ENCODE assay signal across 8 cellular contexts in the genomic region with DNA sequence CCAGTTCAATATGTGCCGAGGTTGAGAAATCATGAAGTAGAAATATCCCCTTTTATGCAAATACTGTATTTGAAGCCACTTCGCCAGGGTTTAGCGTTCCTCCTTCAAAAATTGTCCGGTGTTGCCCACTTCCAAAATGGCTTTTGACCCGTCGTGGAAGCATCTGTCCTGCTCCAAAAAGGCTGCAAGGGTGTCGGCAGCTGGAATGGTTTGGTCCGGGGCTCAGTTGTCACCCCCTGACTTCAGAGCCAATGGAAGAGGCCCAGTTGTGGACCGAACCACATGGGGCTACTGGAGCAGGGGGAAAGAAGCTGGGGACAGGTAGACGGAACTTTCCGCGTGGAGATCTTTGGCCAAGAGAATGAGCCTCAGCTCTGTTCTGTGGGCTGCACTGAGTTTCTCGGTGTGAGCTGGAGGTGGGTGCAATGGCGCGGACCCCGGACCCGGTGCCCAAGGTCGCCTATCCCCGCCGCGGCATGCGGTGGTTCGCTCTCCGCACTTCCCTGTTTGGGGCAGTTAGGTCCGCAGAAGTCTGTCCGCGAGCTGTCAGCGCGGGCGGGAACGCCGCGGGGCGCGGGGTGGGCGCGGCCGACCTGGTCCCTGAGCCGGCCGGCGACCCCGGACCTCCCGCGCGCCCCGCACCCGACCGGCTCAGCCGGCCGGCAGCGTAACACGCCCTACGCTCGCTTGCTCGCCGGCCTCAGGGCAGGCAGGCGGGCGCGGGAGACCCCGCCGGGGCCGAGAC. TPM values are rescaled to one million over a fixed set of nuclear protein-coding genes. Genes with fewer than 3 reads are reported as not detected.
DNase-seq lines count a peak whose midpoint lies in the region; ATAC-seq and TF ChIP-seq lines count a peak whose summit lies in the region.

ANKRD13A (plus strand) TSS at position 527 of the 745 bp plus-strand sequence. CDS start 259 bp downstream, outside the sequence.

- peak within 1 kb of the TSS; percentile 84 for H3K9ac ChIP-seq in ES-I3 (ENCODE audit: low read depth, low read length)

- WGBS in suprapubic skin = under 1% methylated on average over 37 of the region's 62 CpGs

- peak in 1 of 2 donors; percentile 11 for TF ChIP-seq CTCF in suprapubic skin (IDR thresholded peaks at IDR 0.05)

- no peaks in the 10 kb centered on the region for H3K9me3 Mint-ChIP-seq in activated naive CD4-positive, alpha-beta T cell treated with anti-CD3 and anti-CD28 coated beads, Interleukin-2, amount 50 U/mL, for 72 hours

- peaks cover 10 to 18% of the 10 kb centered on the region in 2 donors for H3K36me3 Mint-ChIP-seq in activated naive CD4-positive, alpha-beta T cell treated with anti-CD3 and anti-CD28 coated beads, Interleukin-2, amount 50 U/mL, for 72 hours

- peak within 1 kb of the TSS; percentile 88 for H3K4me3 ChIP-seq in suprapubic skin

- peak within 1 kb of the TSS; percentile 92 for H3K27ac ChIP-seq in suprapubic skin

- H3K4me1 ChIP-seq in ES-I3 (ENCODE audit: insufficient read depth, low read length) (0 out of 2 replicates have a peak, but pooled peaks cover 3% of the 10 kb centered on the region), suprapubic skin (peaks cover 62% of the 10 kb centered on the region)

- TF ChIP-seq EP300 in suprapubic skin (IDR thresholded peaks at IDR 0.05) = no peak

- no peaks in the 10 kb centered on the region for H3K36me3 ChIP-seq in ES-I3 (ENCODE audit: insufficient read depth, low read length)
- H3K36me3 ChIP-seq in suprapubic skin = no peaks in the 10 kb centered on the region

- DNase-seq in NCI-H1105 (lab: John Stamatoyannopoulos, UW) (peak; percentile 85), SKM-1 (lab: John Stamatoyannopoulos, UW; ENCODE audit: unreplicated experiment) (peak; percentile 57), glomerular endothelial cell (ENCODE audit: extremely low read depth, low read depth, low spot score) (peak; percentile 88), occipital lobe (lab: John Stamatoyannopoulos, UW) (peak; percentile 89), suprapubic skin (ENCODE audit: low spot score in 2 of 2) (peak; percentile 95 to 96)
- DNase-seq in activated naive CD4-positive, alpha-beta T cell treated with anti-CD3 and anti-CD28 coated beads, Interleukin-2, amount 50 U/mL, for 72 hours (ENCODE audit: low spot score in 2 of 2) = peak; percentile 81 to 91

- H3K27ac Mint-ChIP-seq in activated naive CD4-positive, alpha-beta T cell treated with anti-CD3 and anti-CD28 coated beads, Interleukin-2, amount 50 U/mL, for 72 hours = peak within 1 kb of the TSS; percentile 96 to 99

- TF ChIP-seq POLR2A in suprapubic skin (IDR thresholded peaks at IDR 0.05) = peak in 1 of 2 donors; percentile 84

- ATAC-seq in HG02571 (IDR thresholded peaks at IDR 0.05; ENCODE audit: unreplicated experiment) = peak; percentile 43
- peak; percentile 69 to 74 for ATAC-seq in activated naive CD4-positive, alpha-beta T cell treated with anti-CD3 and anti-CD28 coated beads, Interleukin-2, amount 50 U/mL, for 72 hours

- H3K27me3 ChIP-seq in suprapubic skin = no peaks in the 10 kb centered on the region

- no peaks in the 10 kb centered on the region for H3K9me3 ChIP-seq in ES-I3 (ENCODE audit: control insufficient read depth, insufficient read depth, low read length)
- no peaks in the 10 kb centered on the region for H3K9me3 ChIP-seq in suprapubic skin

RNA-seq across cellular contexts. Expression of gene ANKRD13A, which starts in this region (rescaled TPM):
- total RNA-seq in activated naive CD4-positive, alpha-beta T cell treated with anti-CD3 and anti-CD28 coated beads, Interleukin-2, amount 50 U/mL, for 72 hours = 10 to 100 TPM; 64.7 to 65.2 TPM
- total RNA-seq in glomerular endothelial cell (33.3 and 62.4 TPM in 2 replicates), occipital lobe (20.6 TPM), suprapubic skin (100 to 1,000 TPM; 104 to 161 (median 114) TPM)

Comparison
In these comparisons a context has a peak if more than half of its experiments do, and no peak if none do; other contexts are left out.
1. Peak in every context shown above with its lines: DNase-seq, ATAC-seq, H3K4me3 ChIP-seq and H3K27ac ChIP-seq.